8 cellular contexts compared by ENCODE assay signal in genomic region chr2:197011777-197012641, GRCh38.
A peak's percentile ranks its signal among the peaks of the same experiment; 100 is the strongest.
DNase-seq lines count a peak whose midpoint lies in the region; ATAC-seq, FAIRE-seq and TF ChIP-seq lines count a peak whose summit lies in the region.

No MANE protein-coding gene starts in this region.

- peaks cover 0 to 17% (median 0%) of the 10 kb centered on the region in 3 donors for H3K36me3 ChIP-seq in Peyer's patch
- no peaks in the 10 kb centered on the region for H3K36me3 ChIP-seq in suprapubic skin

- ATAC-seq in GM18867 (IDR thresholded peaks at IDR 0.05; ENCODE audit: unreplicated experiment) (peak; percentile 66), GM21786 (IDR thresholded peaks at IDR 0.05; ENCODE audit: unreplicated experiment) (no peak)

- H3K9me3 ChIP-seq in Peyer's patch = no peaks in the 10 kb centered on the region
- H3K9me3 ChIP-seq in suprapubic skin = no peaks in the 10 kb centered on the region

- TF ChIP-seq EP300 in suprapubic skin (IDR thresholded peaks at IDR 0.05) = no peak

- DNase-seq in CD1c-positive myeloid dendritic cell (ENCODE audit: extremely low spot score) = peak; percentile 24
- DNase-seq in Jurkat, Clone E6-1 (ENCODE audit: low read depth, low spot score) = peak; percentile 70
- no peak for DNase-seq in Peyer's patch
- peak; percentile 62 for DNase-seq in MCF 10A (ENCODE audit: unreplicated experiment)
- DNase-seq in suprapubic skin (ENCODE audit: low spot score in 2 of 2) = no peak

- POLR2A ChIA-PET in MCF 10A (lab: Yijun Ruan, JAX) = interaction anchor here (1.1 kb wide), 1 partner anchor 73 kb away, joined by 3 read pairs; no protein-coding TSS in a partner anchor

- intact Hi-C loops in MCF 10A (cut with micrococcal nuclease) = loop anchor here (2.0 kb wide), 2 partner anchors 85 to 161 kb away; partner anchors contain the start of gene PGAP1

- TF ChIP-seq POLR2A in Peyer's patch (IDR thresholded peaks at IDR 0.05) (no peak), suprapubic skin (IDR thresholded peaks at IDR 0.05) (no peak)

- no peaks in the 10 kb centered on the region for H3K27me3 Mint-ChIP-seq in MCF 10A (ENCODE audit: insufficient read depth, unreplicated experiment)

- peaks cover 13% of the 10 kb centered on the region for H3K4me1 Mint-ChIP-seq in MCF 10A (ENCODE audit: insufficient read depth, unreplicated experiment)

- no peaks in the 10 kb centered on the region for H3K27me3 ChIP-seq in Peyer's patch
- no peaks in the 10 kb centered on the region for H3K27me3 ChIP-seq in suprapubic skin

- H3K36me3 Mint-ChIP-seq in MCF 10A (ENCODE audit: insufficient read depth, unreplicated experiment) = no peaks in the 10 kb centered on the region

- CTCF ChIA-PET in MCF 10A (lab: Yijun Ruan, JAX) = interaction anchor here (0.6 to 2.1 kb wide), 27 partner anchors 8 to 1609 kb away, joined by 3 to 15 read pairs (median 4); no protein-coding TSS in a partner anchor

- BruUV-seq in MCF 10A (replicated peaks; lab: Mats Ljungman, UMichigan) = no TSS peak

- H3K4me3 Mint-ChIP-seq in MCF 10A (ENCODE audit: unreplicated experiment) = no peak overlapping the region

- no peak overlapping the region for H3K27ac Mint-ChIP-seq in MCF 10A (ENCODE audit: low read depth, unreplicated experiment)

- H3K4me1 ChIP-seq in Peyer's patch (no peaks in the 10 kb centered on the region), suprapubic skin (no peaks in the 10 kb centered on the region)

- peak; percentile 51 to 73 (median 68) for TF ChIP-seq CTCF in Peyer's patch (IDR thresholded peaks at IDR 0.05)
- TF ChIP-seq CTCF in MCF 10A (IDR thresholded peaks at IDR 0.05; ENCODE audit: unreplicated experiment) = peak; percentile 60
- TF ChIP-seq CTCF in suprapubic skin (IDR thresholded peaks at IDR 0.05) = peak; percentile 70 to 72

- H3K4me3 ChIP-seq in Jurkat, Clone E6-1 (ENCODE audit: low read length) = no peak overlapping the region
- H3K4me3 ChIP-seq in Peyer's patch (no peak overlapping the region), suprapubic skin (no peak overlapping the region)

- no peaks in the 10 kb centered on the region for H3K9me3 Mint-ChIP-seq in MCF 10A (ENCODE audit: unreplicated experiment)

- WGBS in suprapubic skin = 20% methylated on average over 5 of the region's 5 CpGs

- H3K27ac ChIP-seq in Peyer's patch = no peak overlapping the region
- no peak overlapping the region for H3K27ac ChIP-seq in suprapubic skin

- FAIRE-seq in islet of Langerhans (lab: Jason Lieb, UNC) = peak; percentile 65

Comparison
In these comparisons a context has a peak if more than half of its experiments do, and no peak if none do; other contexts are left out.
1. DNase-seq: peak in CD1c-positive myeloid dendritic cell (single experiment), Jurkat, Clone E6-1 (single experiment) and MCF 10A (single experiment); none in Peyer's patch (0 of 3) and suprapubic skin (0 of 2).
2. Peak in every context shown above with its lines, with median percentiles within 50 percentile points of each other: CTCF ChIP-seq.